ENCODE assay signal across 9 cellular contexts in the genomic region with DNA sequence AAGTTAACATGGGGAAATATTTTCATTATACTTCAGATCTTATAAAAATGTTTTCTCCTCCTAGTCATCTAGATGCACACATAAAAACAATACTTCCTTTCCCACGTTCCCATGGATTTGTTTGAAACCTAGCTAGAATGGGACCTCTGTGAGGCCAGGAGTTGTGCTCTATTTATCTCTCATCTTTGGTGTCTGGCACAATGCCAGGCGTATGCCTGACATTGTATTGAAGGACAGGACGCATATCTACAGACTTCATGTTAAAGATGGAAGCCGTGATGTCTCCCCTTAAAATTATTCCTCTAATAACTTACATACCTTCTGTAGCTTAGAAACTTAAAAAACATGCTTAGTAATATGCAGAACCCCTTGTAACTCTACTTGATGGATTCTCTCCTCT.
"Had no signal": no experiment of that assay in that cellular context is flagged by ENCODE, and none has a peak within 500 bp of the region (broad histone marks: within the 10 kb centered on the region; RNA-seq: fewer than 3 reads in every experiment).

No MANE protein-coding gene starts in this region.

- H3K4me1 Mint-ChIP-seq: GM23338, H9 had no signal

- H3K27ac Mint-ChIP-seq: GM23338, H9 had no signal

- FAIRE-seq: H1, H54 had no signal

- H3K27ac ChIP-seq: HL-60, KMS-11 had no signal

- H3K4me3 ChIP-seq: GM23338 had no signal

- H2AFZ ChIP-seq: GM23338 had no signal

- ATAC-seq: GM23338 had no signal

- DNase-seq: H9, HCEC 1CT, Karpas-422, KBM-7 had no signal

- H3K9ac ChIP-seq: KMS-11 had no signal

- H3K4me2 ChIP-seq: GM23338, KMS-11 had no signal

- H3K9me3 Mint-ChIP-seq: GM23338, H9 had no signal

- H3K4me3 Mint-ChIP-seq: GM23338, H9 had no signal
